In genomic region chr3:144496116-144496835, GRCh38 we compare ENCODE assay signal across 19 cellular contexts.
A peak's percentile ranks its signal among the peaks of the same experiment; 100 is the strongest.
DNase-seq lines count a peak whose midpoint lies in the region; ATAC-seq and TF ChIP-seq lines count a peak whose summit lies in the region.
"Had no signal": no experiment of that assay in that cellular context is flagged by ENCODE, and none has a peak within 500 bp of the region (broad histone marks: within the 10 kb centered on the region; RNA-seq: fewer than 3 reads in every experiment).

No MANE protein-coding gene starts in this region.

- no peak overlapping the region for H2BK12ac ChIP-seq in neuronal stem cell (ENCODE audit: low read length)

- H2BK120ac ChIP-seq in neuronal stem cell (ENCODE audit: low read depth, low read length), result no peak overlapping the region

- H3K27me3 ChIP-seq in GM23338 (ENCODE audit: insufficient read depth) (no peaks in the 10 kb centered on the region), neuronal stem cell (ENCODE audit: control insufficient read depth in 3 of 3, insufficient read depth in 3 of 3, low read depth in 1 of 3, low read length in 3 of 3) (no peaks in the 10 kb centered on the region)

- no peaks in the 10 kb centered on the region for H3K79me2 ChIP-seq in GM23338 (replicated peaks; ENCODE audit: insufficient read depth)

- 100% methylated on average over 1 of the region's 4 CpGs; no CpG with 5 or more reads in 1 of the 2 donors for WGBS in neuronal stem cell (ENCODE audit: extremely low coverage in 2 of 2, insufficient read length in 2 of 2, insufficient replicate concordance in 1 of 2), 2 donors

- H3K27ac ChIP-seq in GM23338 (ENCODE audit: low read depth), result no peak overlapping the region
- no peak overlapping the region for H3K27ac ChIP-seq in neuronal stem cell (replicated peaks; ENCODE audit: low read length)
- H3K27ac ChIP-seq: KMS-11 had no signal

- intact Hi-C loops in activated CD4-positive, alpha-beta T cell treated with anti-CD3 and anti-CD28 coated beads, Interleukin-2, amount 10 ng/mL, durations not matched to agents 24 days and 14 days (cut with micrococcal nuclease), result no loop called here

- H4K20me1 ChIP-seq in GM23338 (replicated peaks; ENCODE audit: insufficient read depth), result no peaks in the 10 kb centered on the region

- H2AFZ ChIP-seq in GM23338 (0 out of 2 replicates have a peak overlapping the region, but pooled peaks have one; percentile 60), neuronal stem cell (ENCODE audit: low read length) (peak overlapping the region; percentile 57)

- no peaks in the 10 kb centered on the region for H3F3A ChIP-seq in GM23338 (replicated peaks; ENCODE audit: low read depth)

- H3K4me3 ChIP-seq in GM23338 (no peak overlapping the region), neuronal stem cell (ENCODE audit: low read length in 2 of 2) (no peak overlapping the region)

- no peak overlapping the region for H3K18ac ChIP-seq in neuronal stem cell (ENCODE audit: low read length)

- H2BK15ac ChIP-seq in neuronal stem cell (ENCODE audit: low read length), result no peak overlapping the region

- H3K27me3 Mint-ChIP-seq in GM23338 (ENCODE audit: insufficient read depth, low read depth, poor library complexity), result no peaks in the 10 kb centered on the region
- no peaks in the 10 kb centered on the region for H3K27me3 Mint-ChIP-seq in activated CD4-positive, alpha-beta T cell treated with anti-CD3 and anti-CD28 coated beads, Interleukin-2, amount 10 ng/mL, durations not matched to agents 24 days and 14 days

- TF ChIP-seq CTCF in GM23338 (conservative IDR thresholded peaks at IDR 0.05; ENCODE audit: low read depth in 2 of 2), result no peak

- ATAC-seq in GM23338 (no peak), HG03520 (IDR thresholded peaks at IDR 0.05; ENCODE audit: unreplicated experiment) (no peak)
- ATAC-seq: HCT116 had no signal

- H3K9me3 ChIP-seq in neuronal stem cell (replicated peaks in 1 of 2; ENCODE audit: control insufficient read depth in 2 of 2, insufficient read depth in 1 of 2, low read depth in 1 of 2, low read length in 2 of 2), result no peaks in the 10 kb centered on the region
- H3K9me3 ChIP-seq: Caco-2 had no signal

- no peak overlapping the region for H2AK5ac ChIP-seq in neuronal stem cell (ENCODE audit: low read depth, low read length)

- no peak overlapping the region for H3K23ac ChIP-seq in neuronal stem cell (ENCODE audit: low read depth, low read length, poor library complexity)

- no peak overlapping the region for H3K9ac ChIP-seq in neuronal stem cell (ENCODE audit: low read depth, low read length, poor library complexity)
- H3K9ac ChIP-seq: KMS-11 had no signal

- H3K36me3 ChIP-seq in GM23338 (ENCODE audit: insufficient read depth) (no peaks in the 10 kb centered on the region), neuronal stem cell (replicated peaks in 1 of 2; ENCODE audit: control insufficient read depth in 2 of 2, insufficient read depth in 2 of 2, low read length in 2 of 2) (no peaks in the 10 kb centered on the region)

- no peaks in the 10 kb centered on the region for H3K9me3 Mint-ChIP-seq in GM23338
- H3K9me3 Mint-ChIP-seq in activated CD4-positive, alpha-beta T cell treated with anti-CD3 and anti-CD28 coated beads, Interleukin-2, amount 10 ng/mL, durations not matched to agents 24 days and 14 days, result no peaks in the 10 kb centered on the region

- H3K4me1 ChIP-seq in GM23338 (ENCODE audit: insufficient read depth), result no peaks in the 10 kb centered on the region
- H3K4me1 ChIP-seq in neuronal stem cell (ENCODE audit: control insufficient read depth in 2 of 2, insufficient read depth in 1 of 2, low read depth in 1 of 2, low read length in 2 of 2), result peaks cover under 1 to 5% of the 10 kb centered on the region in 2 donors
- H3K4me1 ChIP-seq: Caco-2 had no signal

- no peak overlapping the region for H3K4me3 Mint-ChIP-seq in GM23338
- no peak overlapping the region for H3K4me3 Mint-ChIP-seq in activated CD4-positive, alpha-beta T cell treated with anti-CD3 and anti-CD28 coated beads, Interleukin-2, amount 10 ng/mL, durations not matched to agents 24 days and 14 days

- no peak overlapping the region for H3K27ac Mint-ChIP-seq in GM23338
- no peak overlapping the region for H3K27ac Mint-ChIP-seq in activated CD4-positive, alpha-beta T cell treated with anti-CD3 and anti-CD28 coated beads, Interleukin-2, amount 10 ng/mL, durations not matched to agents 24 days and 14 days

- no peak overlapping the region for H3K14ac ChIP-seq in neuronal stem cell (ENCODE audit: low read length)

- no peak overlapping the region for H4K91ac ChIP-seq in neuronal stem cell (ENCODE audit: low read depth, low read length, poor library complexity)

- peaks cover 4% of the 10 kb centered on the region; the same call in 1 of the 2 replicates for H3K9me2 ChIP-seq in GM23338 (ENCODE audit: insufficient read depth)

- no peak overlapping the region for H3K4me2 ChIP-seq in GM23338
- no peak overlapping the region for H3K4me2 ChIP-seq in neuronal stem cell (ENCODE audit: insufficient read depth, low read length, poor library complexity, severe bottlenecking)
- H3K4me2 ChIP-seq: KMS-11 had no signal

- H3K79me1 ChIP-seq in neuronal stem cell (ENCODE audit: low read depth, low read length), result no peaks in the 10 kb centered on the region

- H2BK5ac ChIP-seq in neuronal stem cell (ENCODE audit: low read length), result no peak overlapping the region

- no peak overlapping the region for H3K4ac ChIP-seq in neuronal stem cell (ENCODE audit: low read length)

- DNase-seq in GM23338 (ENCODE audit: low spot score), result no peak
- DNase-seq in cerebellar cortex (ENCODE audit: low spot score), result peak; percentile 72
- DNase-seq in fibroblast of gingiva (ENCODE audit: low read depth), result peak; percentile 9
- DNase-seq in neuronal stem cell (ENCODE audit: low spot score), result no peak
- DNase-seq in stimulated activated CD8-positive, alpha-beta memory T cell treated with anti-CD3 and anti-CD28 coated beads, Interleukin-4, amount 100 ng/mL, for 48 hours, result no peak
- no peak for DNase-seq in D341Med (ENCODE audit: low spot score)
- DNase-seq in activated CD4-positive, alpha-beta T cell treated with anti-CD3 and anti-CD28 coated beads, Interleukin-2, amount 10 ng/mL, durations not matched to agents 24 days and 14 days, result no peak
- DNase-seq: AML-193, Caco-2, DMS53, NCI-H1092 treated with DMSO at 0.1 percent for 48 hours, NCI-H187, NCI-H226, NCI-H526 treated with DMSO at 0.1 percent for 48 hours, OCI-M1, RPMI8226 had no signal

- peaks cover 10% of the 10 kb centered on the region for H3K4me1 Mint-ChIP-seq in GM23338
- H3K4me1 Mint-ChIP-seq in activated CD4-positive, alpha-beta T cell treated with anti-CD3 and anti-CD28 coated beads, Interleukin-2, amount 10 ng/mL, durations not matched to agents 24 days and 14 days, result no peaks in the 10 kb centered on the region

- H4K8ac ChIP-seq in neuronal stem cell (ENCODE audit: low read depth, low read length), result no peak overlapping the region

- no peaks in the 10 kb centered on the region for H3K36me3 Mint-ChIP-seq in GM23338 (ENCODE audit: low read depth)
- H3K36me3 Mint-ChIP-seq in activated CD4-positive, alpha-beta T cell treated with anti-CD3 and anti-CD28 coated beads, Interleukin-2, amount 10 ng/mL, durations not matched to agents 24 days and 14 days (ENCODE audit: low read depth), result no peaks in the 10 kb centered on the region

TF ChIP-seq in GM23338, 12 proteins besides CTCF, POLR2A, EP300 and RAD21 (continues in another document):
- no peak for TF ChIP-seq CREB1 (CRISPR knock-in tag; IDR thresholded peaks at IDR 0.05; ENCODE audit: low read depth)
- no peak for TF ChIP-seq JUNB (IDR thresholded peaks at IDR 0.05; ENCODE audit: unreplicated experiment)
- no peak for TF ChIP-seq ZNF331 (CRISPR knock-in tag; IDR thresholded peaks at IDR 0.05; ENCODE audit: low read depth)
- no peak for TF ChIP-seq ETS1 (IDR thresholded peaks at IDR 0.05)
- TF ChIP-seq STAT1 (IDR thresholded peaks at IDR 0.05; ENCODE audit: unreplicated experiment), result no peak
- no peak for TF ChIP-seq EZH2 (IDR thresholded peaks at IDR 0.05; ENCODE audit: low read depth, unreplicated experiment)
- TF ChIP-seq NANOG (IDR thresholded peaks at IDR 0.05; ENCODE audit: borderline replicate concordance), result no peak

Comparison
In these comparisons a context has a peak if more than half of its experiments do, and no peak if none do; other contexts are left out.
1. DNase-seq: peak in cerebellar cortex (single experiment) and fibroblast of gingiva (single experiment); none in GM23338 (single experiment), neuronal stem cell (single experiment), stimulated activated CD8-positive, alpha-beta memory T cell treated with anti-CD3 and anti-CD28 coated beads, Interleukin-4, amount 100 ng/mL, for 48 hours (single experiment), D341Med (single experiment) and activated CD4-positive, alpha-beta T cell treated with anti-CD3 and anti-CD28 coated beads, Interleukin-2, amount 10 ng/mL, durations not matched to agents 24 days and 14 days (single experiment).